In genomic region chr1:114861384-114861783, GRCh38 we compare ENCODE assay signal across 29 cellular contexts. TPM values are rescaled to one million over a fixed set of nuclear protein-coding genes. Genes with fewer than 3 reads are reported as not detected.
"Had no signal": no experiment of that assay in that cellular context is flagged by ENCODE, and none has a peak within 500 bp of the region (broad histone marks: within the 10 kb centered on the region; RNA-seq: fewer than 3 reads in every experiment).

No MANE protein-coding gene starts in this region.

- H3K4me1 ChIP-seq: colonic mucosa, esophagus squamous epithelium, gastrocnemius medialis, heart right ventricle, left lung, lower lobe of right lung had no signal

- H3K9me3 ChIP-seq: colonic mucosa, esophagus squamous epithelium, gastrocnemius medialis, heart right ventricle, left lung, lower lobe of right lung had no signal

- H3K4me3 ChIP-seq: colonic mucosa, esophagus squamous epithelium, gastrocnemius medialis, heart right ventricle, left lung, lower lobe of right lung had no signal

- H3K27ac ChIP-seq: colonic mucosa, epithelial cell of prostate, esophagus squamous epithelium, gastrocnemius medialis, heart right ventricle, left lung, lower lobe of right lung had no signal

- DNase-seq: colonic mucosa; cortex of kidney; effector CD8-positive, alpha-beta T cell; effector memory CD8-positive, alpha-beta T cell; endodermal cell; erythroblast; esophagus squamous epithelium; foreskin fibroblast; foreskin melanocyte; gastrocnemius medialis; glutamatergic neuron; head of caudate nucleus; heart right ventricle; hippocampal formation; left cardiac atrium; left lung; left ventricle myocardium superior; lower lobe of right lung; mesenchymal stem cell; midbrain; naive thymus-derived CD4-positive, alpha-beta T cell had no signal

- ATAC-seq: effector memory CD8-positive, alpha-beta T cell; esophagus mucosa; gastrocnemius medialis; heart right ventricle; left cardiac atrium; left lung; left ventricle myocardium superior; lower lobe of right lung; naive thymus-derived CD4-positive, alpha-beta T cell had no signal

- H3K27me3 ChIP-seq: colonic mucosa had no signal

- H3K36me3 ChIP-seq: colonic mucosa, esophagus squamous epithelium, gastrocnemius medialis, heart right ventricle, left lung, lower lobe of right lung had no signal

RNA-seq across cellular contexts. Expression of gene SYCP1, which starts 6.7 kb away (rescaled TPM):
- total RNA-seq: colonic mucosa; dermis microvascular lymphatic vessel endothelial cell; endodermal cell; esophagus mucosa; esophagus squamous epithelium; gastrocnemius medialis; glomerular endothelial cell; heart right ventricle; left lung; left ventricle myocardium superior; lower lobe of right lung; lung microvascular endothelial cell; mononuclear cell; mucosa of gallbladder; naive thymus-derived CD4-positive, alpha-beta T cell had no signal
- polyA plus RNA-seq: heart right ventricle; keratinocyte; naive thymus-derived CD4-positive, alpha-beta T cell had no signal
